In genomic region chr6:157773248-157773773, GRCh38 we compare ENCODE assay signal across 12 cellular contexts. TPM values are rescaled to one million over a fixed set of nuclear protein-coding genes. Genes with fewer than 3 reads are reported as not detected.
A peak's percentile ranks its signal among the peaks of the same experiment; 100 is the strongest.
DNase-seq lines count a peak whose midpoint lies in the region; ATAC-seq and TF ChIP-seq lines count a peak whose summit lies in the region.
"Had no signal": no experiment of that assay in that cellular context is flagged by ENCODE, and none has a peak within 500 bp of the region (broad histone marks: within the 10 kb centered on the region; RNA-seq: fewer than 3 reads in every experiment).

No MANE protein-coding gene starts in this region.

- peaks cover 8% of the 10 kb centered on the region for H3K27me3 Mint-ChIP-seq in CD4-positive, CD25-positive, alpha-beta regulatory T cell
- peaks cover 9% of the 10 kb centered on the region for H3K27me3 Mint-ChIP-seq in activated naive CD8-positive, alpha-beta T cell treated with anti-CD3 and anti-CD28 coated beads, Interleukin-2, amount 50 U/mL, for 24 hours
- peaks cover 0 to 8% (median 2%) of the 10 kb centered on the region in 5 donors for H3K27me3 Mint-ChIP-seq in naive thymus-derived CD8-positive, alpha-beta T cell

- H3F3A ChIP-seq in GM23248 (ENCODE audit: insufficient read depth): 0 out of 2 replicates have a peak, but pooled peaks cover 14% of the 10 kb centered on the region

- H3K4me3 Mint-ChIP-seq in CD4-positive, CD25-positive, alpha-beta regulatory T cell: peak overlapping the region in 1 of 4 donors; percentile 53
- H3K4me3 Mint-ChIP-seq in activated naive CD8-positive, alpha-beta T cell treated with anti-CD3 and anti-CD28 coated beads, Interleukin-2, amount 50 U/mL, for 24 hours: no peak overlapping the region
- peak overlapping the region in 7 of 10 donors; percentile 10 to 73 (median 46) for H3K4me3 Mint-ChIP-seq in naive thymus-derived CD8-positive, alpha-beta T cell

- H3K9me3 ChIP-seq in CD4-positive, CD25-positive, alpha-beta regulatory T cell (ENCODE audit: control insufficient read depth in 2 of 2, low read length in 2 of 2): no peaks in the 10 kb centered on the region
- no peaks in the 10 kb centered on the region for H3K9me3 ChIP-seq in GM23248 (ENCODE audit: low read depth)

- no peaks in the 10 kb centered on the region for H3K27me3 ChIP-seq in CD4-positive, CD25-positive, alpha-beta regulatory T cell (ENCODE audit: control insufficient read depth, insufficient read depth, low read length)
- no peaks in the 10 kb centered on the region for H3K27me3 ChIP-seq in GM23248 (replicated peaks; ENCODE audit: insufficient read depth)

- peaks cover 3 to 29% (median 12%) of the 10 kb centered on the region in 4 donors for H3K4me1 Mint-ChIP-seq in CD4-positive, CD25-positive, alpha-beta regulatory T cell
- H3K4me1 Mint-ChIP-seq in activated naive CD8-positive, alpha-beta T cell treated with anti-CD3 and anti-CD28 coated beads, Interleukin-2, amount 50 U/mL, for 24 hours: peaks cover 46% of the 10 kb centered on the region
- peaks cover 26 to 40% (median 30%) of the 10 kb centered on the region in 4 donors for H3K4me1 Mint-ChIP-seq in naive thymus-derived CD8-positive, alpha-beta T cell

- no peak overlapping the region for H3K9ac ChIP-seq in GM23248

- POLR2A ChIA-PET in naive thymus-derived CD8-positive, alpha-beta T cell (lab: Charles Lee): interaction anchor here (1.1 kb wide), 1 partner anchor 9 kb away, joined by 4 read pairs; no protein-coding TSS in a partner anchor

- H3K79me2 ChIP-seq in GM23248 (ENCODE audit: insufficient read depth): no peaks in the 10 kb centered on the region

- no peak overlapping the region for H2AFZ ChIP-seq in GM23248

- DNase-seq in CD4-positive, CD25-positive, alpha-beta regulatory T cell: no peak
- DNase-seq in GM23248 (peak; percentile 29), GM13976 (ENCODE audit: low spot score) (no peak), left cardiac atrium (no peak)
- no peak for DNase-seq in activated naive CD8-positive, alpha-beta T cell treated with anti-CD3 and anti-CD28 coated beads, Interleukin-2, amount 50 U/mL, for 24 hours
- DNase-seq in naive thymus-derived CD8-positive, alpha-beta T cell: no peak
- DNase-seq: activated CD4-positive, alpha-beta T cell treated with anti-CD3 and anti-CD28 coated beads for 48 hours; KG1; midbrain; NCI-H1105 treated with DMSO at 0.1 percent for 48 hours had no signal

- H3K36me3 ChIP-seq in CD4-positive, CD25-positive, alpha-beta regulatory T cell (ENCODE audit: control insufficient read depth, insufficient read depth, low read length): no peaks in the 10 kb centered on the region
- H3K36me3 ChIP-seq in GM23248 (ENCODE audit: low read depth): no peaks in the 10 kb centered on the region

- H3K27ac ChIP-seq in CD4-positive, CD25-positive, alpha-beta regulatory T cell (ENCODE audit: insufficient read depth, low read length, poor library complexity, severe bottlenecking): no peak overlapping the region
- no peak overlapping the region for H3K27ac ChIP-seq in GM23248

- WGBS in GM23248 (ENCODE audit: low coverage in 1 of 2, low lambda C conversion rate in 2 of 2, missing lambda C conversion rate in 2 of 2), 2 experiments: 78 to 85% methylated on average over 10 of the region's 10 CpGs

- H3K27ac Mint-ChIP-seq in CD4-positive, CD25-positive, alpha-beta regulatory T cell: peak overlapping the region in 2 of 3 donors; percentile 68 to 89
- peak overlapping the region; percentile 54 for H3K27ac Mint-ChIP-seq in activated naive CD8-positive, alpha-beta T cell treated with anti-CD3 and anti-CD28 coated beads, Interleukin-2, amount 50 U/mL, for 24 hours
- H3K27ac Mint-ChIP-seq in naive thymus-derived CD8-positive, alpha-beta T cell: peak overlapping the region; percentile 49 to 93 (median 84)

- intact Hi-C loops in left cardiac atrium (cut with DNase I): no loop called here

- H3K36me3 Mint-ChIP-seq in CD4-positive, CD25-positive, alpha-beta regulatory T cell: peaks cover 5% of the 10 kb centered on the region
- H3K36me3 Mint-ChIP-seq in activated naive CD8-positive, alpha-beta T cell treated with anti-CD3 and anti-CD28 coated beads, Interleukin-2, amount 50 U/mL, for 24 hours (ENCODE audit: low read depth): peaks cover 7% of the 10 kb centered on the region
- H3K36me3 Mint-ChIP-seq in naive thymus-derived CD8-positive, alpha-beta T cell: peaks cover 0 to 7% (median 0%) of the 10 kb centered on the region in 3 donors

- H3K4me3 ChIP-seq in CD4-positive, CD25-positive, alpha-beta regulatory T cell (ENCODE audit: low read depth, low read length): no peak overlapping the region
- H3K4me3 ChIP-seq in GM23248: no peak overlapping the region

- no peak overlapping the region for H3K4me2 ChIP-seq in GM23248 (ENCODE audit: unreplicated experiment)

- in situ Hi-C loops in GM23248 (cut with MboI) (loop anchor here (25.0 kb wide), 1 partner anchor 289 kb away; no protein-coding TSS in a partner anchor), GM13976 (cut with MboI; ENCODE audit: low sequenced_read_pairs, unreplicated experiment) (no loop called here)

- no peaks in the 10 kb centered on the region for H3K9me2 ChIP-seq in GM23248 (ENCODE audit: insufficient read depth)

- peaks cover 0 to 8% (median 0%) of the 10 kb centered on the region in 7 donors for H3K9me3 Mint-ChIP-seq in CD4-positive, CD25-positive, alpha-beta regulatory T cell
- H3K9me3 Mint-ChIP-seq in activated naive CD8-positive, alpha-beta T cell treated with anti-CD3 and anti-CD28 coated beads, Interleukin-2, amount 50 U/mL, for 24 hours: peaks cover 15% of the 10 kb centered on the region
- H3K9me3 Mint-ChIP-seq in naive thymus-derived CD8-positive, alpha-beta T cell: peaks cover 0 to 17% (median 3%) of the 10 kb centered on the region in 9 donors

- H4K20me1 ChIP-seq in GM23248 (ENCODE audit: insufficient read depth): no peaks in the 10 kb centered on the region

- TF ChIP-seq CTCF in GM13976 (IDR thresholded peaks at IDR 0.05; ENCODE audit: borderline replicate concordance, control extremely low read depth, extremely low read depth, insufficient read depth, missing control alignments): no peak

- peaks cover 14% of the 10 kb centered on the region for H3K4me1 ChIP-seq in CD4-positive, CD25-positive, alpha-beta regulatory T cell (ENCODE audit: control insufficient read depth, insufficient read depth, low read length, poor library complexity, severe bottlenecking)
- H3K4me1 ChIP-seq in GM23248 (ENCODE audit: insufficient read depth): peaks cover 21% of the 10 kb centered on the region

- no peak for ATAC-seq in CD4-positive, CD25-positive, alpha-beta regulatory T cell (ENCODE audit: low read depth in 2 of 2)
- no peak for ATAC-seq in activated naive CD8-positive, alpha-beta T cell treated with anti-CD3 and anti-CD28 coated beads, Interleukin-2, amount 50 U/mL, for 24 hours
- ATAC-seq in naive thymus-derived CD8-positive, alpha-beta T cell: no peak
- ATAC-seq in GM19395 (IDR thresholded peaks at IDR 0.05; ENCODE audit: unreplicated experiment) (no peak), HG02642 (IDR thresholded peaks at IDR 0.05; ENCODE audit: poor library complexity, unreplicated experiment) (no peak), left cardiac atrium (no peak)

RNA-seq across cellular contexts. Expression of gene SNX9, which starts 49.7 kb away (rescaled TPM):
- total RNA-seq in CD4-positive, CD25-positive, alpha-beta regulatory T cell: 31.6 TPM
- polyA plus RNA-seq in CD4-positive, CD25-positive, alpha-beta regulatory T cell: 10 to 100 TPM; 16.4 to 23.5 (median 19.9) TPM
- 77.8 and 89.6 TPM in 2 replicates for total RNA-seq in GM23248 (2014; rRNA removed; shearing (Covaris generic))
- polyA plus RNA-seq in GM23248 (2016; fragmentation: Nextera tagmentation; extraction: Ambion mirVana): 76.5 and 80.4 TPM in 2 replicates
- 10 to 100 TPM; 38.2 TPM for total RNA-seq in naive thymus-derived CD8-positive, alpha-beta T cell
- 10 to 100 TPM; 15.6 to 32.8 (median 19.7) TPM for polyA plus RNA-seq in naive thymus-derived CD8-positive, alpha-beta T cell
- total RNA-seq in left cardiac atrium: 10 to 100 TPM; 37.7 to 39.9 TPM
